25 cellular contexts compared by ENCODE assay signal in the genomic region with DNA sequence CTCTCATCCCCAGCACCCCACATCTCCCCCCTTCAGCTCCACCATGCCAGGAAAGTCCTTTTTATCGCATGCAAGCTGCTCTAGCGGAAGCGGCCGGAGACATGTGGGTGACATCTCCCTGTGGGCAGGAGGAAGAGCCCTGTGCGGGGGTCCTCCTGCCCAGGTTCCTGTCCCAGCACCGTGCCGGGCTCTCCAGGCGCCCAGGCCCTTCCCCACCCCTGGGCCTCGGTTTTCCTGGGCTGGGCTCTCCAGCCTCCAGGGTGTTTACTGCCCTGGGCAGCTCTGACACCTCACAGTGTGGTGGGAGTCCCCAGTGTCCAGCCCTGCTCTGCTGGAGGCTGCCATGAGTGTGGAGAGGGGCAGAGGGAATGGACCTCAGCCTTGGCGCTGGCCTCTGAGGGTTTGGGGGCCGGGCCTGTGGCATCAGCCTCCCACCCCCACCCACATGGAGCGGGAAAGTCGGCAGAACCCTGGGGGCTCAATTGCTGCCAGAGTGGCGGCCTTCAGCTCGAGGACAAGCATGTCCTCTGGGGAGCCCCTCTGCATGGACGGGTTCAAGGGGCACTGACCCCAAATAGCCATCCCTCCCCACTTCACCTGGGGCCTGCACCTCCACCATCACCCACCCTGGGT. TPM values are rescaled to one million over a fixed set of nuclear protein-coding genes. Genes with fewer than 3 reads are reported as not detected.
DNase-seq lines count a peak whose midpoint lies in the region; ATAC-seq, FAIRE-seq and TF ChIP-seq lines count a peak whose summit lies in the region.
"Had no signal": no experiment of that assay in that cellular context is flagged by ENCODE, and none has a peak within 500 bp of the region (broad histone marks: within the 10 kb centered on the region; RNA-seq: fewer than 3 reads in every experiment).

No MANE protein-coding gene starts in this region.

- H4K20me1 ChIP-seq in BLaER1: no peaks in the 10 kb centered on the region

- DNase-seq in RWPE1 (ENCODE audit: low spot score) (no peak), left ventricle myocardium inferior (peak; percentile 9), mucosa of descending colon (peak in 2 of 3 donors; percentile 24 to 41), ascending aorta (ENCODE audit: low spot score in 2 of 2) (no peak), midbrain (lab: John Stamatoyannopoulos, UW) (no peak), glomerular visceral epithelial cell (ENCODE audit: extremely low spot score) (no peak), RCC 7860 (ENCODE audit: low spot score) (no peak)
- DNase-seq: BE2C; COR-L47; DMS 273 treated with DMSO at 0.1 percent for 48 hours; DMS79 treated with DMSO at 0.1 percent for 48 hours; HFFc6; KBM-7; NCI-H1092; NCI-H1436; NCI-H1930; NCI-H2227 treated with DMSO at 0.1 percent for 48 hours; NCI-H510A; NCI-H748 treated with DMSO at 0.1 percent for 48 hours; NK-92 treated with Interleukin-12 subunit alpha and Interleukin-12 subunit beta, amount 100 ng/mL, for 24 hours had no signal

- peaks cover 88% of the 10 kb centered on the region for H3K4me1 ChIP-seq in BLaER1
- H3K4me1 ChIP-seq in left ventricle myocardium inferior: peaks cover 7% of the 10 kb centered on the region
- peaks cover 39% of the 10 kb centered on the region for H3K4me1 ChIP-seq in mucosa of descending colon (ENCODE audit: low read depth)
- no peaks in the 10 kb centered on the region for H3K4me1 ChIP-seq in ascending aorta
- H3K4me1 ChIP-seq: BE2C had no signal

- TF ChIP-seq CTCF in RWPE1 (conservative IDR thresholded peaks at IDR 0.05; ENCODE audit: low read depth): no peak
- TF ChIP-seq CTCF in left ventricle myocardium inferior (IDR thresholded peaks at IDR 0.05; ENCODE audit: borderline replicate concordance): no peak
- no peak for TF ChIP-seq CTCF in mucosa of descending colon (IDR thresholded peaks at IDR 0.05)
- no peak for TF ChIP-seq CTCF in ascending aorta (IDR thresholded peaks at IDR 0.05)

- POLR2A ChIA-PET in RWPE1 (lab: Yijun Ruan, JAX; ENCODE audit: low non-redundant PET): no interaction called here

- H3K4me3 ChIP-seq in BLaER1: no peak overlapping the region
- no peak overlapping the region for H3K4me3 ChIP-seq in left ventricle myocardium inferior
- no peak overlapping the region for H3K4me3 ChIP-seq in mucosa of descending colon
- no peak overlapping the region for H3K4me3 ChIP-seq in ascending aorta

- H3K9ac ChIP-seq in BLaER1: no peak overlapping the region

- CTCF ChIA-PET in RWPE1 (lab: Yijun Ruan, JAX): interaction anchor here (0.7 kb wide), 1 partner anchor 462 kb away, joined by 5 read pairs; no protein-coding TSS in a partner anchor

- H3K27ac ChIP-seq in BLaER1: peak overlapping the region; percentile 83
- peak overlapping the region; percentile 81; the same call in 1 of the 2 replicates for H3K27ac ChIP-seq in RWPE1
- no peak overlapping the region for H3K27ac ChIP-seq in left ventricle myocardium inferior (replicated peaks)
- no peak overlapping the region for H3K27ac ChIP-seq in ascending aorta
- H3K27ac ChIP-seq: HL-60 had no signal

- intact Hi-C loops in left ventricle myocardium inferior (cut with micrococcal nuclease): no loop called here
- intact Hi-C loops in mucosa of descending colon (cut with DNase I, micrococcal nuclease): no loop called here
- intact Hi-C loops in ascending aorta (cut with DNase I): no loop called here

- FAIRE-seq in RCC 7860 (lab: Jason Lieb, UNC): no peak

- H3K27me3 ChIP-seq in BLaER1 (no peaks in the 10 kb centered on the region), left ventricle myocardium inferior (ENCODE audit: low read depth) (peaks cover 48% of the 10 kb centered on the region), ascending aorta (no peaks in the 10 kb centered on the region)
- H3K27me3 ChIP-seq: BE2C had no signal

- ATAC-seq in mucosa of descending colon: no peak

- H3K9me3 ChIP-seq in BLaER1 (no peaks in the 10 kb centered on the region), left ventricle myocardium inferior (replicated peaks) (no peaks in the 10 kb centered on the region), mucosa of descending colon (no peaks in the 10 kb centered on the region), ascending aorta (no peaks in the 10 kb centered on the region)
- H3K9me3 ChIP-seq: BE2C had no signal

- H3K36me3 ChIP-seq in BLaER1 (no peaks in the 10 kb centered on the region), left ventricle myocardium inferior (no peaks in the 10 kb centered on the region), mucosa of descending colon (ENCODE audit: low read depth) (no peaks in the 10 kb centered on the region), ascending aorta (no peaks in the 10 kb centered on the region)
- H3K36me3 ChIP-seq: BE2C had no signal

- peak overlapping the region; percentile 95 for H3K4me2 ChIP-seq in BLaER1

RNA-seq across cellular contexts. Expression of gene ASPG, which starts 16.9 kb away (rescaled TPM):
- total RNA-seq in left ventricle myocardium inferior: 27.1 TPM
- 10 to 100 TPM in 2 of 3 donors, 1 to 10 TPM in 1; 2.1 to 15.0 (median 14.2) TPM for total RNA-seq in mucosa of descending colon
- total RNA-seq in ascending aorta: not detected
- total RNA-seq: A673; CD4-positive, alpha-beta T cell; HFFc6; HT-29 had no signal

RNA-seq across cellular contexts. Expression of gene KIF26A, which starts 36.0 kb away (rescaled TPM):
- 6.5 TPM for total RNA-seq in left ventricle myocardium inferior
- total RNA-seq in mucosa of descending colon: 1 to 10 TPM; 3.8 to 7.7 (median 6.5) TPM
- total RNA-seq in ascending aorta: 32.6 TPM
- total RNA-seq: HT-29 had no signal

Comparison
In these comparisons a context has a peak if more than half of its experiments do, and no peak if none do; other contexts are left out.
1. H3K27ac ChIP-seq: peak in BLaER1 (single experiment) and RWPE1 (single experiment); none in left ventricle myocardium inferior (single experiment) and ascending aorta (0 of 2).
2. DNase-seq: peak in left ventricle myocardium inferior (single experiment) and mucosa of descending colon (2 of 3); none in RWPE1 (single experiment), ascending aorta (0 of 2), midbrain (single experiment), glomerular visceral epithelial cell (single experiment) and RCC 7860 (single experiment).